Comparison of ENCODE assay signal across 20 cellular contexts in the genomic region with DNA sequence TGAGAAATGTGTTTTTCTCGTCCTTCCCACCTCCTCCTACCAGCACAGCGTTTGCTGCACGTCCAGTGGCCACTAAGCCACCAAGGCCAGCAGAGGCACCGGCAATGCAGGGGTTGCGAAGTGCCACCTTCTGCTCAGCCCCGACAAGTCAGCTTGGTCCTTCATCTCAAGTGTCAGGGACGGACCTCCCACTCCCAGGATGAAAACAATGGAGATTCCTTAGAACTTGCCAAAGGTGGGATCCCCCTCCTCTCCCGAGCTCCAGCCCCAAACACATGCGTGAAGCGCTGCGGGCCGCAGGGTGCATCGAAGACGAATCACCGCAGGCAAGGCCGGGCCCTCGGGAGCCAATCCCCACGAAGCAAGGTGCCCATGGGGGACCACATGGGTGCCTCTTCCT.
A peak's percentile ranks its signal among the peaks of the same experiment; 100 is the strongest.
DNase-seq lines count a peak whose midpoint lies in the region; ATAC-seq, FAIRE-seq and TF ChIP-seq lines count a peak whose summit lies in the region.
"Had no signal": no experiment of that assay in that cellular context is flagged by ENCODE, and none has a peak within 500 bp of the region (broad histone marks: within the 10 kb centered on the region; RNA-seq: fewer than 3 reads in every experiment).

No MANE protein-coding gene starts in this region.

- no peaks in the 10 kb centered on the region for H3K9me3 Mint-ChIP-seq in osteocyte (ENCODE audit: unreplicated experiment)
- H3K9me3 Mint-ChIP-seq: CD4-positive, alpha-beta T cell had no signal

- CTCF ChIA-PET in HepG2 (lab: Yijun Ruan, JAX; ENCODE audit: low intra/inter-chr PET ratio, low total read pairs): no interaction called here

- TF ChIP-seq EP300 in HepG2 (IDR thresholded peaks at IDR 0.05; ENCODE audit: low read depth in 2 of 2, low read length in 2 of 2) (no peak), HepG2 (CRISPR knock-in tag; IDR thresholded peaks at IDR 0.05; ENCODE audit: borderline replicate concordance) (no peak)

- H4K20me1 ChIP-seq in HepG2 (ENCODE audit: insufficient read depth, low read length): no peaks in the 10 kb centered on the region

- in situ Hi-C loops in HepG2 (cut with HindIII; ENCODE audit: extremely low pct_ligation_motif_present, low pct_unique_long_range_greater_than_20kb): no loop called here

- H3K27me3 Mint-ChIP-seq in osteocyte (ENCODE audit: unreplicated experiment): no peaks in the 10 kb centered on the region
- H3K27me3 Mint-ChIP-seq: B cell; CD4-positive, alpha-beta T cell had no signal

- no TSS peak for BruUV-seq in HepG2 (replicated peaks; lab: Mats Ljungman, UMichigan)

- H2AFZ ChIP-seq in HepG2 (ENCODE audit: low read length): no peak overlapping the region
- H2AFZ ChIP-seq: GM23248 had no signal

- DNase-seq in HepG2 (ENCODE audit: low spot score) (no peak), right lobe of liver (no peak), lower lobe of right lung (peak; percentile 40), osteocyte (ENCODE audit: extremely low spot score, unreplicated experiment) (peak; percentile 80), upper lobe of right lung (no peak), prostate gland (ENCODE audit: low spot score) (no peak), NCI-H510A treated with DMSO at 0.1 percent for 48 hours (lab: John Stamatoyannopoulos, UW) (no peak), H54 (ENCODE audit: insufficient read length, low spot score) (no peak)
- DNase-seq: ACHN; C1 segment of cervical spinal cord; Calu3; CD4-positive, alpha-beta T cell; DMS 273 treated with DMSO at 0.1 percent for 48 hours; DMS79 had no signal

- H3K4me3 ChIP-seq in HepG2 (replicated peaks in 1 of 3; ENCODE audit: insufficient read depth in 1 of 3, low read depth in 2 of 3, low read length in 3 of 3) (no peak overlapping the region), right lobe of liver (no peak overlapping the region), lower lobe of right lung (no peak overlapping the region), upper lobe of right lung (no peak overlapping the region), prostate gland (no peak overlapping the region)
- H3K4me3 ChIP-seq: GM12878, GM23248, HAP-1 had no signal

- 95% methylated on average over 18 of the region's 18 CpGs for WGBS in HepG2 (ENCODE audit: low lambda C conversion rate)
- no CpG with 5 or more reads among the region's 18 CpGs for WGBS in right lobe of liver (ENCODE audit: insufficient coverage, low coverage, low lambda C conversion rate, missing lambda C conversion rate)
- WGBS in prostate gland: 92% methylated on average over 18 of the region's 18 CpGs

- no peaks in the 10 kb centered on the region for H3K79me2 ChIP-seq in HepG2 (ENCODE audit: insufficient read depth, low read length)

- no peak overlapping the region for H3K9ac ChIP-seq in HepG2 (ENCODE audit: insufficient read depth, low read depth, low read length)
- H3K9ac ChIP-seq: GM23248 had no signal

- H3K27ac Mint-ChIP-seq in osteocyte (ENCODE audit: unreplicated experiment): no peak overlapping the region
- H3K27ac Mint-ChIP-seq: B cell; CD4-positive, alpha-beta T cell had no signal

- intact Hi-C loops in HepG2 (cut with micrococcal nuclease; ENCODE audit: unreplicated experiment): no loop called here
- intact Hi-C loops in right lobe of liver (cut with DNase I): no loop called here
- intact Hi-C loops in lower lobe of right lung (cut with DNase I): no loop called here
- intact Hi-C loops in upper lobe of right lung (cut with DNase I): no loop called here
- intact Hi-C loops in prostate gland (cut with DNase I): no loop called here

- TF ChIP-seq POLR2A in HepG2 (IDR thresholded peaks at IDR 0.05; ENCODE audit: insufficient read depth in 1 of 2, low read depth in 2 of 2, low read length in 2 of 2) (no peak), right lobe of liver (IDR thresholded peaks at IDR 0.05) (no peak), prostate gland (IDR thresholded peaks at IDR 0.05) (no peak), H54 (IDR thresholded peaks at IDR 0.05; ENCODE audit: low read depth, low read length) (no peak)

- no peak overlapping the region for H3K4me3 Mint-ChIP-seq in osteocyte (ENCODE audit: unreplicated experiment)
- H3K4me3 Mint-ChIP-seq: B cell; CD4-positive, alpha-beta T cell had no signal

- no peaks in the 10 kb centered on the region for H3K9me3 ChIP-seq in HepG2 (ENCODE audit: low read length)
- H3K9me3 ChIP-seq in right lobe of liver: no peaks in the 10 kb centered on the region
- H3K9me3 ChIP-seq in lower lobe of right lung: no peaks in the 10 kb centered on the region
- no peaks in the 10 kb centered on the region for H3K9me3 ChIP-seq in upper lobe of right lung
- H3K9me3 ChIP-seq in prostate gland: no peaks in the 10 kb centered on the region
- H3K9me3 ChIP-seq: HAP-1 had no signal

- TF ChIP-seq CTCF in HepG2 (CRISPR knock-in tag; IDR thresholded peaks at IDR 0.05): no peak
- no peak for TF ChIP-seq CTCF in right lobe of liver (IDR thresholded peaks at IDR 0.05)
- no peak for TF ChIP-seq CTCF in lower lobe of right lung (IDR thresholded peaks at IDR 0.05)
- no peak for TF ChIP-seq CTCF in osteocyte (IDR thresholded peaks at IDR 0.05)
- no peak for TF ChIP-seq CTCF in upper lobe of right lung (IDR thresholded peaks at IDR 0.05)
- TF ChIP-seq CTCF in prostate gland (IDR thresholded peaks at IDR 0.05): no peak

- no peak for FAIRE-seq in HepG2 (lab: Jason Lieb, UNC)
- no peak for FAIRE-seq in H54 (lab: Jason Lieb, UNC)
- FAIRE-seq: GM12878, GM18507, HTR-8/SVneo had no signal

- TF ChIP-seq RAD21 in HepG2 (CRISPR knock-in tag; IDR thresholded peaks at IDR 0.05): no peak

- POLR2A ChIA-PET in HepG2 (lab: Yijun Ruan, JAX): no interaction called here

- H3K27me3 ChIP-seq in HepG2 (ENCODE audit: control insufficient read depth in 1 of 2, insufficient read depth in 2 of 2, low read length in 2 of 2) (no peaks in the 10 kb centered on the region), right lobe of liver (no peaks in the 10 kb centered on the region), lower lobe of right lung (ENCODE audit: low read depth) (no peaks in the 10 kb centered on the region), upper lobe of right lung (no peaks in the 10 kb centered on the region), prostate gland (replicated peaks; ENCODE audit: insufficient read depth) (no peaks in the 10 kb centered on the region)

- H3K4me2 ChIP-seq in HepG2 (ENCODE audit: low read depth, low read length): no peak overlapping the region

- ATAC-seq in HepG2 (no peak), right lobe of liver (no peak), lower lobe of right lung (no peak), upper lobe of right lung (peak; percentile 10)
- ATAC-seq: GM12878 had no signal

- H3K4me1 Mint-ChIP-seq in osteocyte (ENCODE audit: unreplicated experiment): no peaks in the 10 kb centered on the region
- H3K4me1 Mint-ChIP-seq: B cell had no signal

- H3K4me1 ChIP-seq in HepG2 (ENCODE audit: insufficient read depth, low read length) (no peaks in the 10 kb centered on the region), right lobe of liver (no peaks in the 10 kb centered on the region), lower lobe of right lung (no peaks in the 10 kb centered on the region), upper lobe of right lung (no peaks in the 10 kb centered on the region), prostate gland (replicated peaks) (no peaks in the 10 kb centered on the region)
- H3K4me1 ChIP-seq: HAP-1 had no signal

- H3K36me3 ChIP-seq in HepG2 (replicated peaks in 1 of 2; ENCODE audit: control insufficient read depth in 1 of 2, insufficient read depth in 2 of 2, low read length in 2 of 2) (peaks cover 6% of the 10 kb centered on the region in 2 experiments), right lobe of liver (no peaks in the 10 kb centered on the region), lower lobe of right lung (no peaks in the 10 kb centered on the region), upper lobe of right lung (no peaks in the 10 kb centered on the region), prostate gland (no peaks in the 10 kb centered on the region)
- H3K36me3 ChIP-seq: HAP-1 had no signal

- H3K27ac ChIP-seq in HepG2 (ENCODE audit: extremely low read length, insufficient read depth, low read length) (no peak overlapping the region), right lobe of liver (no peak overlapping the region), lower lobe of right lung (no peak overlapping the region), upper lobe of right lung (no peak overlapping the region), prostate gland (no peak overlapping the region)
- H3K27ac ChIP-seq: GM23248 had no signal

- H3K36me3 Mint-ChIP-seq in osteocyte (ENCODE audit: unreplicated experiment): peaks cover 4% of the 10 kb centered on the region

TF ChIP-seq in HepG2, 621 proteins besides CTCF, POLR2A, EP300 and RAD21:
- TF ChIP-seq AGO1 (IDR thresholded peaks at IDR 0.05; ENCODE audit: low read depth, low read length, poor library complexity, severe bottlenecking) (peak; percentile 35), PCBP1 (IDR thresholded peaks at IDR 0.05; ENCODE audit: borderline replicate concordance, low read depth, low read length) (no peak)

Comparison
In these comparisons a context has a peak if more than half of its experiments do, and no peak if none do; other contexts are left out.
1. DNase-seq: peak in lower lobe of right lung (single experiment) and osteocyte (single experiment); none in HepG2 (single experiment), right lobe of liver (0 of 3), upper lobe of right lung (single experiment), prostate gland (single experiment), NCI-H510A treated with DMSO at 0.1 percent for 48 hours (single experiment) and H54 (single experiment).